Comparison of ENCODE assay signal across 16 cellular contexts in genomic region chr15:60118564-60119080, GRCh38.
"Had no signal": no experiment of that assay in that cellular context is flagged by ENCODE, and none has a peak within 500 bp of the region (broad histone marks: within the 10 kb centered on the region; RNA-seq: fewer than 3 reads in every experiment).

No MANE protein-coding gene starts in this region.

- H3K27ac ChIP-seq: cardiac muscle cell, foreskin keratinocyte, left ventricle myocardium inferior, upper lobe of left lung had no signal

- FAIRE-seq: astrocyte, colon, endothelial cell of umbilical vein, keratinocyte had no signal

- H3K36me3 ChIP-seq: cardiac muscle cell, left ventricle myocardium inferior, upper lobe of left lung had no signal

- H3K4me3 ChIP-seq: cardiac muscle cell, left ventricle myocardium inferior, upper lobe of left lung had no signal

- H3K9me3 ChIP-seq: left ventricle myocardium inferior, upper lobe of left lung had no signal

- H3K27me3 ChIP-seq: upper lobe of left lung had no signal

- H3K4me1 ChIP-seq: left ventricle myocardium inferior, upper lobe of left lung had no signal

- DNase-seq: activated CD4-positive, alpha-beta T cell treated with anti-CD3 and anti-CD28 coated beads, Interleukin-2, amount 50 U/mL, for 1 hour; activated CD4-positive, CD25-positive, alpha-beta regulatory T cell; activated naive CD4-positive, alpha-beta T cell treated with anti-CD3 and anti-CD28 coated beads for 36 hours; activated T-cell treated with anti-CD3 and anti-CD28 coated beads for 4 hours; foreskin keratinocyte; head of caudate nucleus; left ventricle myocardium inferior; natural killer cell; stimulated activated CD4-positive, alpha-beta T cell treated with anti-CD3 and anti-CD28 coated beads, Interleukin-4, amount 100 ng/mL, for 1 hour; upper lobe of left lung had no signal

- ATAC-seq: activated T-helper 17 cell treated with anti-CD3 and anti-CD28 coated beads, Interleukin-2, amount 50 U/mL, for 72 hours; foreskin keratinocyte; natural killer cell had no signal
